Comparison of ENCODE assay signal across 19 cellular contexts in the genomic region with DNA sequence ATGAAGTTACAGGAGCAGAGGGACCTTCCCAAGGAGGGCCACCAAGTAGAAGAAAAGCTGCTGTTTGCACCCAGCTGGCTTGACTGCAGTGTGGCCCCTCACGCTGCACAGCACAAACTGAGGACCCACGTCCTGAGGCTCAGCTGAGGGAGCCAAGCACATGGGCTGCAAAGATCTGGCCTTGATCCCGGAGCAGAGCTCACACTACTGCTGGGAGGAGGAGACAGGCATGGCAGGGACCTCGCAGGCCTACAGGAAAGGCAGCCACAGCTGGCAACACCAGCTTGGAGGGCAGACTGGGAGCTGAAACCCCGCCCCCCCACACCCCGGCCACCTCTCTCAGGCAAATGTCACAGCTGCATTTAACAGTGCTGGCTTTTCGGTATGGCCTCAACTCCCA. TPM values are rescaled to one million over a fixed set of nuclear protein-coding genes. Genes with fewer than 3 reads are reported as not detected.
DNase-seq lines count a peak whose midpoint lies in the region; ATAC-seq, FAIRE-seq and TF ChIP-seq lines count a peak whose summit lies in the region.
"Had no signal": no experiment of that assay in that cellular context is flagged by ENCODE, and none has a peak within 500 bp of the region (broad histone marks: within the 10 kb centered on the region; RNA-seq: fewer than 3 reads in every experiment).

No MANE protein-coding gene starts in this region.

- H3K4me3 ChIP-seq in AG10803 (ENCODE audit: low read length), result no peak overlapping the region
- H3K4me3 ChIP-seq in Panc1 (ENCODE audit: low read depth in 2 of 2, low read length in 2 of 2), result no peak overlapping the region
- H3K4me3 ChIP-seq in neuronal stem cell (ENCODE audit: low read length in 2 of 2), result no peak overlapping the region
- H3K4me3 ChIP-seq in PC-9, result no peak overlapping the region
- no peak overlapping the region for H3K4me3 ChIP-seq in MG63
- H3K4me3 ChIP-seq: transverse colon had no signal

- H3F3A ChIP-seq in PC-9 (ENCODE audit: insufficient read depth, low read depth), result no peaks in the 10 kb centered on the region

- no peaks in the 10 kb centered on the region for H3K36me3 Mint-ChIP-seq in glutamatergic neuron (ENCODE audit: unreplicated experiment)

- H3K9me3 ChIP-seq in Panc1 (ENCODE audit: control insufficient read depth, insufficient read depth, low read depth, low read length) (no peaks in the 10 kb centered on the region), neuronal stem cell (replicated peaks in 1 of 2; ENCODE audit: control insufficient read depth in 2 of 2, insufficient read depth in 1 of 2, low read depth in 1 of 2, low read length in 2 of 2) (no peaks in the 10 kb centered on the region), PC-9 (ENCODE audit: insufficient read depth, low read depth) (no peaks in the 10 kb centered on the region), MG63 (no peaks in the 10 kb centered on the region)
- H3K9me3 ChIP-seq: transverse colon had no signal

- no peak overlapping the region for H4K8ac ChIP-seq in neuronal stem cell (ENCODE audit: low read depth, low read length)

- H3K23ac ChIP-seq in neuronal stem cell (ENCODE audit: low read depth, low read length, poor library complexity), result no peak overlapping the region

- no peak for TF ChIP-seq CTCF in AG10803 (conservative IDR thresholded peaks at IDR 0.05; ENCODE audit: low read length)
- TF ChIP-seq CTCF in Panc1 (IDR thresholded peaks at IDR 0.05), result no peak
- no peak for TF ChIP-seq CTCF in glutamatergic neuron (IDR thresholded peaks at IDR 0.05; ENCODE audit: partially characterized antibody, unreplicated experiment)
- TF ChIP-seq CTCF in PC-9 (conservative IDR thresholded peaks at IDR 0.05), result no peak

- no peaks in the 10 kb centered on the region for H3K9me2 ChIP-seq in PC-9 (ENCODE audit: insufficient read depth)

- H4K20me1 ChIP-seq in PC-9 (ENCODE audit: insufficient read depth), result no peaks in the 10 kb centered on the region

- peak overlapping the region; percentile 71 for H2AK5ac ChIP-seq in neuronal stem cell (ENCODE audit: low read depth, low read length)

- BruUV-seq in Panc1 (replicated peaks; lab: Mats Ljungman, UMichigan) (TSS peak; percentile 70), PC-9 (replicated peaks; lab: Mats Ljungman, UMichigan) (no TSS peak)

- peaks cover 4% of the 10 kb centered on the region; the same call in 1 of the 2 replicates for H3K4me1 ChIP-seq in Panc1 (ENCODE audit: control insufficient read depth, insufficient read depth, low read length)
- H3K4me1 ChIP-seq in neuronal stem cell (ENCODE audit: control insufficient read depth in 2 of 2, insufficient read depth in 1 of 2, low read depth in 1 of 2, low read length in 2 of 2), result peaks cover 20 to 30% of the 10 kb centered on the region in 2 donors
- no peaks in the 10 kb centered on the region for H3K4me1 ChIP-seq in PC-9 (replicated peaks; ENCODE audit: insufficient read depth)

- H3K9me3 Mint-ChIP-seq in glutamatergic neuron (ENCODE audit: unreplicated experiment), result peaks cover 17% of the 10 kb centered on the region
- H3K9me3 Mint-ChIP-seq: central memory CD8-positive, alpha-beta T cell; T-helper 2 cell treated with Interferon-gamma antibody and Interleukin-4, amounts not matched to agents 5 μg/mL and 100 μg/mL, for 36 hours had no signal

- H3K14ac ChIP-seq in neuronal stem cell (ENCODE audit: low read length), result no peak overlapping the region

- peak overlapping the region; percentile 55 for H2BK15ac ChIP-seq in neuronal stem cell (ENCODE audit: low read length)

- H3K9ac ChIP-seq in neuronal stem cell (ENCODE audit: low read depth, low read length, poor library complexity), result no peak overlapping the region

- DNase-seq in AG10803 (ENCODE audit: low read depth) (peak; percentile 38), Panc1 (ENCODE audit: low read depth, low spot score) (no peak), glutamatergic neuron (no peak), neuronal stem cell (ENCODE audit: low spot score) (no peak), PC-9 (no peak), MG63 (no peak), H54 (ENCODE audit: insufficient read length, low spot score) (no peak)
- DNase-seq: activated CD4-positive, alpha-beta T cell treated with anti-CD3 and anti-CD28 coated beads, Interleukin-2, amount 50 U/mL, for 1 hour; GF-D8; MV-4-11; NCI-H2107; SHP77 treated with DMSO at 0.1 percent for 48 hours; stimulated activated CD4-positive, alpha-beta T cell treated with anti-CD3 and anti-CD28 coated beads, Interleukin-4, amount 100 ng/mL, for 1 hour had no signal

- H3K4me3 Mint-ChIP-seq in glutamatergic neuron (ENCODE audit: unreplicated experiment), result no peak overlapping the region
- H3K4me3 Mint-ChIP-seq: central memory CD8-positive, alpha-beta T cell; T-helper 2 cell treated with Interferon-gamma antibody and Interleukin-4, amounts not matched to agents 5 μg/mL and 100 μg/mL, for 36 hours had no signal

- H3K27me3 Mint-ChIP-seq in glutamatergic neuron (ENCODE audit: unreplicated experiment), result peaks cover 18% of the 10 kb centered on the region
- H3K27me3 Mint-ChIP-seq: central memory CD8-positive, alpha-beta T cell had no signal

- no peak overlapping the region for H2AFZ ChIP-seq in neuronal stem cell (ENCODE audit: low read length)
- H2AFZ ChIP-seq in PC-9, result no peak overlapping the region

- no peaks in the 10 kb centered on the region for H3K27me3 ChIP-seq in Panc1 (ENCODE audit: control insufficient read depth, insufficient read depth, low read length)
- H3K27me3 ChIP-seq in neuronal stem cell (ENCODE audit: control insufficient read depth in 3 of 3, insufficient read depth in 3 of 3, low read depth in 1 of 3, low read length in 3 of 3), result no peaks in the 10 kb centered on the region
- H3K27me3 ChIP-seq in PC-9 (ENCODE audit: insufficient read depth, low read depth), result no peaks in the 10 kb centered on the region
- H3K27me3 ChIP-seq in MG63, result no peaks in the 10 kb centered on the region
- H3K27me3 ChIP-seq: transverse colon had no signal

- H3K4ac ChIP-seq in neuronal stem cell (ENCODE audit: low read length), result no peak overlapping the region

- intact Hi-C loops in Panc1 (cut with micrococcal nuclease; ENCODE audit: unreplicated experiment), result no loop called here
- intact Hi-C loops in PC-9 (cut with micrococcal nuclease; ENCODE audit: unreplicated experiment), result no loop called here

- no peak overlapping the region for H4K91ac ChIP-seq in neuronal stem cell (ENCODE audit: low read depth, low read length, poor library complexity)

- no peaks in the 10 kb centered on the region for H3K79me2 ChIP-seq in PC-9 (ENCODE audit: low read depth)

- H3K4me1 Mint-ChIP-seq in glutamatergic neuron (ENCODE audit: low read depth, unreplicated experiment), result peaks cover 26% of the 10 kb centered on the region

- peak overlapping the region; percentile 10 for H3K27ac Mint-ChIP-seq in glutamatergic neuron (ENCODE audit: unreplicated experiment)
- H3K27ac Mint-ChIP-seq: T-helper 2 cell treated with Interferon-gamma antibody and Interleukin-4, amounts not matched to agents 5 μg/mL and 100 μg/mL, for 36 hours had no signal

- in situ Hi-C loops in Panc1 (cut with HindIII; ENCODE audit: low pct_unique_long_range_greater_than_20kb, low sequenced_read_pairs), result no loop called here

- H2BK5ac ChIP-seq in neuronal stem cell (ENCODE audit: low read length), result no peak overlapping the region

- POLR2A ChIA-PET in Panc1 (lab: Charles Lee), result no interaction called here
- POLR2A ChIA-PET in PC-9 (lab: Charles Lee; ENCODE audit: unreplicated experiment), result no interaction called here

- no peak for TF ChIP-seq POLR2A in H54 (IDR thresholded peaks at IDR 0.05; ENCODE audit: low read depth, low read length)

- WGBS in neuronal stem cell (ENCODE audit: extremely low coverage in 2 of 2, insufficient read length in 2 of 2, insufficient replicate concordance in 1 of 2), 2 donors, result no CpG with 5 or more reads among the region's 7 CpGs

- H3K4me2 ChIP-seq in neuronal stem cell (ENCODE audit: insufficient read depth, low read length, poor library complexity, severe bottlenecking), result no peak overlapping the region
- no peak overlapping the region for H3K4me2 ChIP-seq in PC-9

- H2BK120ac ChIP-seq in neuronal stem cell (ENCODE audit: low read depth, low read length), result no peak overlapping the region

- no peak overlapping the region for H3K27ac ChIP-seq in Panc1 (ENCODE audit: low read length)
- no peak overlapping the region for H3K27ac ChIP-seq in neuronal stem cell (replicated peaks; ENCODE audit: low read length)
- H3K27ac ChIP-seq in PC-9, result no peak overlapping the region
- H3K27ac ChIP-seq: transverse colon had no signal

- CTCF ChIA-PET in Panc1 (lab: Charles Lee) (no interaction called here), PC-9 (lab: Charles Lee) (no interaction called here)

- H3K18ac ChIP-seq in neuronal stem cell (ENCODE audit: low read length), result peak overlapping the region; percentile 86

- peaks cover 4% of the 10 kb centered on the region for H3K79me1 ChIP-seq in neuronal stem cell (ENCODE audit: low read depth, low read length)

- H3K36me3 ChIP-seq in Panc1 (ENCODE audit: control insufficient read depth, insufficient read depth, low read length) (no peaks in the 10 kb centered on the region), neuronal stem cell (replicated peaks in 1 of 2; ENCODE audit: control insufficient read depth in 2 of 2, insufficient read depth in 2 of 2, low read length in 2 of 2) (peaks cover 5 to 65% of the 10 kb centered on the region in 2 donors), PC-9 (ENCODE audit: low read depth) (no peaks in the 10 kb centered on the region), MG63 (no peaks in the 10 kb centered on the region; the same call in 1 of the 2 replicates)
- H3K36me3 ChIP-seq: transverse colon had no signal

- FAIRE-seq in H54 (lab: Jason Lieb, UNC), result no peak
- FAIRE-seq: endothelial cell of umbilical vein, keratinocyte had no signal

- no peak for ATAC-seq in Panc1
- no peak for ATAC-seq in HG03108 (IDR thresholded peaks at IDR 0.05; ENCODE audit: unreplicated experiment)

- H2BK12ac ChIP-seq in neuronal stem cell (ENCODE audit: low read length), result no peak overlapping the region

RNA-seq across cellular contexts. Expression of a gene that starts 39.7 kb away (rescaled TPM):
- 7.0 TPM for total RNA-seq in Panc1 (2021; ENCODE audit: unreplicated experiment)
- polyA plus RNA-seq in Panc1 (2012; ENCODE audit: insufficient read length), result 8.4 TPM
- 45.1 TPM for total RNA-seq in glutamatergic neuron (ENCODE audit: unreplicated experiment)
- 5.8 TPM for polyA plus RNA-seq in neuronal stem cell (2013, experiment 1 of 2)
- 5.8 TPM for polyA plus RNA-seq in neuronal stem cell (2013, experiment 2 of 2)
- 5.3 and 5.6 TPM in 2 replicates for total RNA-seq in PC-9 (2021)
- 8.9 and 9.3 TPM in 2 replicates for total RNA-seq in MG63 (2014; rRNA removed; shearing (Covaris generic); ENCODE audit: low replicate concordance)
